ENCODE assay signal across 12 cellular contexts in genomic region chr20:59557733-59558529, GRCh38. TPM values are rescaled to one million over a fixed set of nuclear protein-coding genes. Genes with fewer than 3 reads are reported as not detected.
"Had no signal": no experiment of that assay in that cellular context is flagged by ENCODE, and none has a peak within 500 bp of the region (broad histone marks: within the 10 kb centered on the region; RNA-seq: fewer than 3 reads in every experiment).

No MANE protein-coding gene starts in this region.

RNA-seq across cellular contexts. Expression of gene PHACTR3, which starts 46.4 kb away (rescaled TPM):
- total RNA-seq: activated CD4-positive, alpha-beta memory T cell treated with anti-CD3 and anti-CD28 coated beads for 36 hours; activated CD4-positive, alpha-beta T cell treated with anti-CD3 and anti-CD28 coated beads for 36 hours; activated CD4-positive, alpha-beta T cell treated with anti-CD3 and anti-CD28 coated beads, Interleukin-2, amount 10 ng/mL, durations not matched to agents 24 days and 14 days; activated naive CD4-positive, alpha-beta T cell treated with anti-CD3 and anti-CD28 coated beads for 36 hours; activated naive CD8-positive, alpha-beta T cell treated with anti-CD3 and anti-CD28 coated beads for 36 hours; activated T-helper 17 cell treated with anti-CD3 and anti-CD28 coated beads, Interleukin-2, amount 50 U/mL, for 72 hours; esophagus mucosa; fibroblast of lung; fibroblast of villous mesenchyme; glomerular endothelial cell; T-cell had no signal
- polyA plus RNA-seq: aorta, fibroblast of lung had no signal
